Comparison of ENCODE assay signal across 32 cellular contexts in the genomic region with DNA sequence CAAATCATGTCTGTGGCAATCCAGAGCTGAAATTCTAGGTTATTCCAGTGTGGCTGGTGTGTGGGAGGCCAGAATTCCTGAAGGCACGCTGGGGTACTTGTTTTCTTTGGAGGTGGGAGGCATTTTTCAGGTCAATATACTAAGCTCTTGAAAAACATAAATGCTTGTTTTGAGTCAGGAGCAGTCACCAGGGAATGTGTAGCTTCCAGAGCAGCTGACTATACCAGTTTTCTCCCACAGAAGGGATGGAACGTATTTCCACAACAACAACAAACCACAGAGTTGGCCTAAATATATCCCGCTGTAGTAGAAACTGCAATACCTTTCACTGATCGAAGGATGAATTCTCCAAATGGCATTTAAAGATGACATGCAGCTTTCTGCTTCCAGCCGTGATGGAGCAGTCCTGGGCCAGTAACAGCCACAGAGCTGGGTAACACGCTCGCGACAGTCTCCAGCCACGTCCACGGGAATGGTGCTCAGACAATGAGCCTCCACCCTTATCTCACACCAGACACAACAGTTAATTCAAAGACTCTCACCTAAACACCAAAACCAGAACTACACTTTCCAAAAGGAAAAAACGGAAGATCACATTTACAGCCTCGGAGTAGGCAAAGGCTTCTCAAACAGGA. TPM values are rescaled to one million over a fixed set of nuclear protein-coding genes. Genes with fewer than 3 reads are reported as not detected.
DNase-seq lines count a peak whose midpoint lies in the region; ATAC-seq and TF ChIP-seq lines count a peak whose summit lies in the region.
"Had no signal": no experiment of that assay in that cellular context is flagged by ENCODE, and none has a peak within 500 bp of the region (broad histone marks: within the 10 kb centered on the region; RNA-seq: fewer than 3 reads in every experiment).

No MANE protein-coding gene starts in this region.

- no peak for TF ChIP-seq POLR2A in upper lobe of left lung (IDR thresholded peaks at IDR 0.05)

- H3K36me3 ChIP-seq in parathyroid adenoma (ENCODE audit: control insufficient read depth, insufficient read depth, low read length) (no peaks in the 10 kb centered on the region), upper lobe of left lung (no peaks in the 10 kb centered on the region)
- H3K36me3 ChIP-seq: BE2C, gastroesophageal sphincter, uterus had no signal

- H3K27me3 ChIP-seq in parathyroid adenoma (ENCODE audit: control insufficient read depth, insufficient read depth, low read length) (no peaks in the 10 kb centered on the region), upper lobe of left lung (no peaks in the 10 kb centered on the region)
- H3K27me3 ChIP-seq: testis, uterus had no signal

- ATAC-seq in upper lobe of left lung (ENCODE audit: low FRiP score in 2 of 2): no peak
- ATAC-seq: A549; activated CD4-positive, alpha-beta T cell treated with anti-CD3 and anti-CD28 coated beads for 36 hours; esophagus mucosa; gastroesophageal sphincter; K562; naive thymus-derived CD8-positive, alpha-beta T cell; right cardiac atrium had no signal

- H2AFZ ChIP-seq in parathyroid adenoma: no peak overlapping the region

- no peak for TF ChIP-seq EP300 in upper lobe of left lung (IDR thresholded peaks at IDR 0.05)

- no peak overlapping the region for H3K4me2 ChIP-seq in parathyroid adenoma (ENCODE audit: low read length)
- H3K4me2 ChIP-seq: A549 had no signal

- H3K9me3 ChIP-seq in parathyroid adenoma (ENCODE audit: control insufficient read depth, low read length) (no peaks in the 10 kb centered on the region), upper lobe of left lung (no peaks in the 10 kb centered on the region)
- H3K9me3 ChIP-seq: BE2C, gastroesophageal sphincter, testis, uterus had no signal

- peaks cover 26% of the 10 kb centered on the region for H3K79me2 ChIP-seq in parathyroid adenoma

- DNase-seq in Daoy (ENCODE audit: low read depth) (peak; percentile 27), cardiac fibroblast (ENCODE audit: low read depth in 2 of 2) (peak; percentile 4 to 66), iris pigment epithelial cell (ENCODE audit: low read depth) (peak; percentile 24), upper lobe of left lung (no peak), NCI-H510A (lab: John Stamatoyannopoulos, UW) (no peak), NCI-H2171 treated with DMSO at 0.1 percent for 48 hours (lab: John Stamatoyannopoulos, UW) (no peak), epidermal melanocyte (ENCODE audit: insufficient read length, low spot score) (no peak)
- DNase-seq: activated CD4-positive, alpha-beta T cell treated with anti-CD3 and anti-CD28 coated beads for 36 hours; activated effector memory CD4-positive, alpha-beta T cell treated with Interleukin-2 at 50 U/mL for 16 hours; activated naive CD8-positive, alpha-beta T cell treated with anti-CD3 and anti-CD28 coated beads for 36 hours; activated T-cell treated with anti-CD3 and anti-CD28 coated beads for 4 hours; BE2C; hypothalamus; naive thymus-derived CD8-positive, alpha-beta T cell; NCI-H2029; NCI-H526 treated with DMSO at 0.1 percent for 48 hours; Right ventricle myocardium superior; stimulated activated CD4-positive, alpha-beta T cell treated with anti-CD3 and anti-CD28 coated beads, Interleukin-15, amount 100 ng/mL, for 24 hours; stimulated activated naive CD4-positive, alpha-beta T cell treated with Interleukin-2 at 50 U/mL for 16 hours; T-helper 2 cell; testis; uterus had no signal

- WGBS in upper lobe of left lung, 2 donors: 70 to 75% methylated on average over 12 of the region's 12 CpGs

- H3K4me3 ChIP-seq in cardiac fibroblast (replicated peaks in 1 of 2; ENCODE audit: low read depth in 2 of 2, low read length in 2 of 2) (no peak overlapping the region), parathyroid adenoma (ENCODE audit: low read depth, low read length) (no peak overlapping the region), upper lobe of left lung (no peak overlapping the region)
- H3K4me3 ChIP-seq: A549, gastroesophageal sphincter, K562, testis, uterus had no signal

- peak overlapping the region; percentile 97 for H3K27ac ChIP-seq in parathyroid adenoma
- H3K27ac ChIP-seq in upper lobe of left lung: no peak overlapping the region
- H3K27ac ChIP-seq: A549, gastroesophageal sphincter, testis, uterus had no signal

- TF ChIP-seq CTCF in cardiac fibroblast (IDR thresholded peaks at IDR 0.05; ENCODE audit: low read depth, low read length) (no peak), parathyroid adenoma (IDR thresholded peaks at IDR 0.05) (no peak), upper lobe of left lung (IDR thresholded peaks at IDR 0.05) (no peak)

- peaks cover 54% of the 10 kb centered on the region for H3K4me1 ChIP-seq in parathyroid adenoma
- H3K4me1 ChIP-seq in upper lobe of left lung: no peaks in the 10 kb centered on the region
- H3K4me1 ChIP-seq: A549, BE2C, gastroesophageal sphincter, uterus had no signal

- no peak overlapping the region for H3K9ac ChIP-seq in parathyroid adenoma

RNA-seq across cellular contexts. Expression of a gene that starts 23.2 kb away (rescaled TPM):
- not detected in 2 replicates for total RNA-seq in Daoy (2014; rRNA removed; shearing (Covaris generic))
- total RNA-seq in upper lobe of left lung: under 1 TPM in 1 of 6 donors, not detected in 5; 0.10 TPM
- total RNA-seq: activated CD4-positive, alpha-beta T cell treated with anti-CD3 and anti-CD28 coated beads for 36 hours; activated naive CD8-positive, alpha-beta T cell treated with anti-CD3 and anti-CD28 coated beads for 36 hours; esophagus mucosa; gastroesophageal sphincter; H4; HT-29; K562; MCF 10A; naive thymus-derived CD8-positive, alpha-beta T cell had no signal

RNA-seq across cellular contexts. Expression of a gene that starts 44.9 kb away (rescaled TPM):
- 0.97 and 1.3 TPM in 2 replicates for total RNA-seq in Daoy (2014; rRNA removed; shearing (Covaris generic))
- under 1 TPM in 1 of 6 donors, not detected in 5; 0.03 TPM for total RNA-seq in upper lobe of left lung
- total RNA-seq: esophagus mucosa, gastroesophageal sphincter, K562, liver, right cardiac atrium, Right ventricle myocardium superior had no signal

Comparison
In these comparisons a context has a peak if more than half of its experiments do, and no peak if none do; other contexts are left out.
1. DNase-seq: peak in Daoy (single experiment), cardiac fibroblast (2 of 2) and iris pigment epithelial cell (single experiment); none in upper lobe of left lung (0 of 2), NCI-H510A (single experiment), NCI-H2171 treated with DMSO at 0.1 percent for 48 hours (single experiment) and epidermal melanocyte (single experiment).